In the genomic region with DNA sequence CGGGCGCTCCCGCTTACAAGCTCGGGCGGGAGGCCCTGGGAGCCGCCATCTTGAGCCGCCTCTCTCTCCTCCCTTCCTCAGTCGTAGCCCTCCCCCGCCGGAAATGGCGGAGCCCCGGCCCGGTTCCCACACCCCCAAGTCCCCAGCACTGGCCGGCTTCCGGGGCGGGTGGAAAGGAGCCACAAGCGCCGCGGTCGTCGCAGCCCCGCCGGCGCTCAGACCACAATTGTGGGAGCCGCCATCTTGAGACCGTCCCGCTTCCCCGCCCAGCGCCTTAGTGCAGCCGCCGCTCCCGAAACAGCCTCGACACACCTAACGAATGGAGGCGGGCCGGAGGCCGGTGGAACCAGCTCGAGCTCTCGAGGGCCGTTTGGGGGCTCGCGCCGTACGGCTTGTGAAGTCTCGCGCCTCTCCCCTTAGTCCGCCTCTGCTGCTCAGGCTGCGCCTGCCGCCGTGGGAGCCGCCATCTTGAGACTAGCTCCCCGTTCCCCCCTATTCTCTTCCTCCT, we compare ENCODE assay signal across 8 cellular contexts. TPM values are rescaled to one million over a fixed set of nuclear protein-coding genes. Genes with fewer than 3 reads are reported as not detected.
A peak's percentile ranks its signal among the peaks of the same experiment; 100 is the strongest.
DNase-seq lines count a peak whose midpoint lies in the region; ATAC-seq and TF ChIP-seq lines count a peak whose summit lies in the region.

No MANE protein-coding gene starts in this region.

- ATAC-seq in GM21528 (IDR thresholded peaks at IDR 0.05; ENCODE audit: low FRiP score, unreplicated experiment): peak; percentile 24
- ATAC-seq in stimulated activated naive CD8-positive, alpha-beta T cell treated with anti-CD3 and anti-CD28 coated beads, Interleukin-15, Interleukin-2, amounts not matched to agents 100 U/mL and 50 U/mL, for 24 hours: peak; percentile 32

- intact Hi-C loops in activated T-helper 2 cell treated with anti-CD3 and anti-CD28 coated beads, Interferon-gamma antibody, Interleukin-2, Interleukin-4, amounts not matched to agents 10 μg/mL and 5 μg/mL and 100 μg/mL, durations not matched to agents 14 hours and 24 hours and 36 hours (cut with micrococcal nuclease): loop anchor here (1.0 to 5.0 kb wide), 5 partner anchors 43 to 406 kb away; partner anchors contain the start of genes ABCD1, BCAP31, EMD and MECP2

- DNase-seq in DMS 273 treated with DMSO at 0.1 percent for 48 hours (lab: John Stamatoyannopoulos, UW) (peak; percentile 85), RPMI8226 (peak; percentile 90), fibroblast of peridontal ligament (ENCODE audit: extremely low read depth) (peak; percentile 74)
- DNase-seq in Jurkat, Clone E6-1 (ENCODE audit: low read depth, low spot score): peak; percentile 80
- peak; percentile 84 for DNase-seq in activated T-helper 2 cell treated with anti-CD3 and anti-CD28 coated beads, Interferon-gamma antibody, Interleukin-2, Interleukin-4, amounts not matched to agents 10 μg/mL and 5 μg/mL and 100 μg/mL, durations not matched to agents 14 hours and 24 hours and 36 hours (ENCODE audit: low spot score)
- peak; percentile 87 for DNase-seq in stimulated activated naive CD8-positive, alpha-beta T cell treated with anti-CD3 and anti-CD28 coated beads, Interleukin-15, Interleukin-2, amounts not matched to agents 100 U/mL and 50 U/mL, for 24 hours

- peak overlapping the region; percentile 81 for H3K4me3 ChIP-seq in Jurkat, Clone E6-1 (ENCODE audit: low read length)

- H3K36me3 Mint-ChIP-seq in activated T-helper 2 cell treated with anti-CD3 and anti-CD28 coated beads, Interferon-gamma antibody, Interleukin-2, Interleukin-4, amounts not matched to agents 10 μg/mL and 5 μg/mL and 100 μg/mL, durations not matched to agents 14 hours and 24 hours and 36 hours (ENCODE audit: low read depth): peaks cover 40% of the 10 kb centered on the region
- H3K36me3 Mint-ChIP-seq in nephron (ENCODE audit: low read depth): peaks cover 6% of the 10 kb centered on the region

- peak overlapping the region; percentile 100 for H3K27ac Mint-ChIP-seq in activated T-helper 2 cell treated with anti-CD3 and anti-CD28 coated beads, Interferon-gamma antibody, Interleukin-2, Interleukin-4, amounts not matched to agents 10 μg/mL and 5 μg/mL and 100 μg/mL, durations not matched to agents 14 hours and 24 hours and 36 hours
- H3K27ac Mint-ChIP-seq in nephron: peak overlapping the region; percentile 99 to 100 (median 100)

- H3K4me3 Mint-ChIP-seq in activated T-helper 2 cell treated with anti-CD3 and anti-CD28 coated beads, Interferon-gamma antibody, Interleukin-2, Interleukin-4, amounts not matched to agents 10 μg/mL and 5 μg/mL and 100 μg/mL, durations not matched to agents 14 hours and 24 hours and 36 hours (ENCODE audit: low read depth): peak overlapping the region; percentile 100
- peak overlapping the region; percentile 96 to 100 (median 100) for H3K4me3 Mint-ChIP-seq in nephron

- H3K4me1 Mint-ChIP-seq in activated T-helper 2 cell treated with anti-CD3 and anti-CD28 coated beads, Interferon-gamma antibody, Interleukin-2, Interleukin-4, amounts not matched to agents 10 μg/mL and 5 μg/mL and 100 μg/mL, durations not matched to agents 14 hours and 24 hours and 36 hours (ENCODE audit: low read depth): peaks cover 38% of the 10 kb centered on the region
- H3K4me1 Mint-ChIP-seq in nephron: peaks cover 62% of the 10 kb centered on the region

- no peak for TF ChIP-seq CTCF in nephron (IDR thresholded peaks at IDR 0.05; ENCODE audit: unreplicated experiment in 3 of 3)

- no peaks in the 10 kb centered on the region for H3K9me3 Mint-ChIP-seq in activated T-helper 2 cell treated with anti-CD3 and anti-CD28 coated beads, Interferon-gamma antibody, Interleukin-2, Interleukin-4, amounts not matched to agents 10 μg/mL and 5 μg/mL and 100 μg/mL, durations not matched to agents 14 hours and 24 hours and 36 hours
- no peaks in the 10 kb centered on the region for H3K9me3 Mint-ChIP-seq in nephron

- no peaks in the 10 kb centered on the region for H3K27me3 Mint-ChIP-seq in activated T-helper 2 cell treated with anti-CD3 and anti-CD28 coated beads, Interferon-gamma antibody, Interleukin-2, Interleukin-4, amounts not matched to agents 10 μg/mL and 5 μg/mL and 100 μg/mL, durations not matched to agents 14 hours and 24 hours and 36 hours (ENCODE audit: low read depth)
- H3K27me3 Mint-ChIP-seq in nephron (ENCODE audit: low read depth): peaks cover 5% of the 10 kb centered on the region

RNA-seq across cellular contexts. Expression of gene HCFC1, which starts 0.4 kb away (rescaled TPM):
- polyA plus RNA-seq in Jurkat, Clone E6-1 (2012; ENCODE audit: insufficient read depth, insufficient read length): 43.2 TPM
- total RNA-seq in activated T-helper 2 cell treated with anti-CD3 and anti-CD28 coated beads, Interferon-gamma antibody, Interleukin-2, Interleukin-4, amounts not matched to agents 10 μg/mL and 5 μg/mL and 100 μg/mL, durations not matched to agents 14 hours and 24 hours and 36 hours: 107 and 108 TPM in 2 replicates

RNA-seq across cellular contexts. Expression of gene TMEM187, which starts 1.4 kb away (rescaled TPM):
- polyA plus RNA-seq in Jurkat, Clone E6-1 (2012; ENCODE audit: insufficient read depth, insufficient read length): 13.9 TPM
- 2.1 and 2.7 TPM in 2 replicates for total RNA-seq in activated T-helper 2 cell treated with anti-CD3 and anti-CD28 coated beads, Interferon-gamma antibody, Interleukin-2, Interleukin-4, amounts not matched to agents 10 μg/mL and 5 μg/mL and 100 μg/mL, durations not matched to agents 14 hours and 24 hours and 36 hours

RNA-seq across cellular contexts. Expression of gene RENBP, which starts 26.7 kb away (rescaled TPM):
- polyA plus RNA-seq in Jurkat, Clone E6-1 (2012; ENCODE audit: insufficient read depth, insufficient read length): not detected
- 11.4 and 12.4 TPM in 2 replicates for total RNA-seq in activated T-helper 2 cell treated with anti-CD3 and anti-CD28 coated beads, Interferon-gamma antibody, Interleukin-2, Interleukin-4, amounts not matched to agents 10 μg/mL and 5 μg/mL and 100 μg/mL, durations not matched to agents 14 hours and 24 hours and 36 hours

RNA-seq across cellular contexts. Expression of gene NAA10, which starts 36.3 kb away (rescaled TPM):
- polyA plus RNA-seq in Jurkat, Clone E6-1 (2012; ENCODE audit: insufficient read depth, insufficient read length): 188 TPM
- 127 and 128 TPM in 2 replicates for total RNA-seq in activated T-helper 2 cell treated with anti-CD3 and anti-CD28 coated beads, Interferon-gamma antibody, Interleukin-2, Interleukin-4, amounts not matched to agents 10 μg/mL and 5 μg/mL and 100 μg/mL, durations not matched to agents 14 hours and 24 hours and 36 hours

RNA-seq across cellular contexts. Expression of gene ARHGAP4, which starts 45.1 kb away (rescaled TPM):
- 111 TPM for polyA plus RNA-seq in Jurkat, Clone E6-1 (2012; ENCODE audit: insufficient read depth, insufficient read length)
- 128 and 135 TPM in 2 replicates for total RNA-seq in activated T-helper 2 cell treated with anti-CD3 and anti-CD28 coated beads, Interferon-gamma antibody, Interleukin-2, Interleukin-4, amounts not matched to agents 10 μg/mL and 5 μg/mL and 100 μg/mL, durations not matched to agents 14 hours and 24 hours and 36 hours

Comparison
In these comparisons a context has a peak if more than half of its experiments do, and no peak if none do; other contexts are left out.
1. Peak in every context shown above with its lines: DNase-seq, ATAC-seq and H3K4me3 ChIP-seq.